Comparison of ENCODE assay signal across 29 cellular contexts in the genomic region with DNA sequence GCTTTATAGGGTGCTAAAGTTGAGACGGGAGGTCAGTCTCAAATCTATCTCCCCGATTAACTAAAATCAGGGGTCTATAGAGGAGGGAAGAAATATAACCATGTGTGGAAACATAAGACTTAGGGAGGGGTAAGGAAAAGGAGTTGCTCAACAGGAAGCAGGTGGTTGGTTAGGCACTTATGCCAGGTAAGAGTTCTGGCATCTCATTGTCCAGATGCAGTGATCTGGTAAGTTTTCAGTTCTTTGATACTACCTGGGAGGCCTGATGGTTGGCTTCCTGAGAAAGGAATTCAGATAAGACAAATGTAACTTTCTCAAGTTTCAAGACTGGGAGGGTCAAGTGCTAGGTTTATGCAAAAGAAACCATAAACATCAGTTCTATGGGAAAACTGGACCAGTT. TPM values are rescaled to one million over a fixed set of nuclear protein-coding genes. Genes with fewer than 3 reads are reported as not detected.
DNase-seq lines count a peak whose midpoint lies in the region; ATAC-seq, FAIRE-seq and TF ChIP-seq lines count a peak whose summit lies in the region.
"Had no signal": no experiment of that assay in that cellular context is flagged by ENCODE, and none has a peak within 500 bp of the region (broad histone marks: within the 10 kb centered on the region; RNA-seq: fewer than 3 reads in every experiment).

No MANE protein-coding gene starts in this region.

- no peak overlapping the region for H3K23ac ChIP-seq in H1 (ENCODE audit: insufficient read length)

- H3K4me1 Mint-ChIP-seq in activated T-helper 2 cell treated with anti-CD3 and anti-CD28 coated beads, Interferon-gamma antibody, Interleukin-2, Interleukin-4, amounts not matched to agents 10 μg/mL and 5 μg/mL and 100 μg/mL, durations not matched to agents 14 hours and 24 hours and 36 hours (ENCODE audit: low read depth) = peaks cover 26% of the 10 kb centered on the region
- H3K4me1 Mint-ChIP-seq in glutamatergic neuron (ENCODE audit: low read depth, unreplicated experiment) = peaks cover 12% of the 10 kb centered on the region

- peaks cover 29% of the 10 kb centered on the region for H3K36me3 Mint-ChIP-seq in activated T-helper 2 cell treated with anti-CD3 and anti-CD28 coated beads, Interferon-gamma antibody, Interleukin-2, Interleukin-4, amounts not matched to agents 10 μg/mL and 5 μg/mL and 100 μg/mL, durations not matched to agents 14 hours and 24 hours and 36 hours (ENCODE audit: low read depth)
- peaks cover 9% of the 10 kb centered on the region for H3K36me3 Mint-ChIP-seq in glutamatergic neuron (ENCODE audit: unreplicated experiment)

- POLR2A ChIA-PET in H1 (lab: Charles Lee; ENCODE audit: partially characterized antibody) = no interaction called here

- TF ChIP-seq POLR2A in H1 (IDR thresholded peaks at IDR 0.05; ENCODE audit: control extremely low read depth in 1 of 2, low read depth in 2 of 2, low read length in 2 of 2) = no peak

- no peak overlapping the region for H3K4ac ChIP-seq in H1 (replicated peaks; ENCODE audit: insufficient read length, low read depth, low read length)

- H2BK5ac ChIP-seq in H1 (ENCODE audit: low read depth, low read length) = peak overlapping the region; percentile 12; the same call in 1 of the 2 replicates

- H3K14ac ChIP-seq in H1 (ENCODE audit: insufficient read length) = no peak overlapping the region

- H3K27me3 ChIP-seq in H1 (replicated peaks in 1 of 4; ENCODE audit: control insufficient read depth in 3 of 4, extremely low read depth in 1 of 4, insufficient read depth in 3 of 4, low read length in 3 of 4) = no peaks in the 10 kb centered on the region
- no peaks in the 10 kb centered on the region for H3K27me3 ChIP-seq in left lung
- H3K27me3 ChIP-seq: adrenal gland, testis had no signal

- no peak overlapping the region for H2BK12ac ChIP-seq in H1 (ENCODE audit: low read depth, low read length)

- H3K18ac ChIP-seq in H1 (ENCODE audit: extremely low read depth, low read length) = no peak overlapping the region

- peaks cover 14% of the 10 kb centered on the region for H3K9me3 Mint-ChIP-seq in activated T-helper 2 cell treated with anti-CD3 and anti-CD28 coated beads, Interferon-gamma antibody, Interleukin-2, Interleukin-4, amounts not matched to agents 10 μg/mL and 5 μg/mL and 100 μg/mL, durations not matched to agents 14 hours and 24 hours and 36 hours
- peaks cover 11% of the 10 kb centered on the region for H3K9me3 Mint-ChIP-seq in glutamatergic neuron (ENCODE audit: unreplicated experiment)

- H3K4me1 ChIP-seq in H1 (replicated peaks in 1 of 4; ENCODE audit: control insufficient read depth in 3 of 4, insufficient read depth in 4 of 4, low read length in 3 of 4) (peaks cover 0 to 6% (median 3%) of the 10 kb centered on the region in 4 experiments; a peak in 3 of 7 replicates), left lung (peaks cover 10 to 41% of the 10 kb centered on the region in 2 donors)

- no peak for TF ChIP-seq RAD21 in H1 (IDR thresholded peaks at IDR 0.05 in 1 of 2, conservative IDR thresholded peaks at IDR 0.05 in 1 of 2; ENCODE audit: low read depth in 2 of 2, low read length in 2 of 2)

- H4K8ac ChIP-seq in H1 (ENCODE audit: extremely low read depth, insufficient read depth, low read length) = no peak overlapping the region

- no peaks in the 10 kb centered on the region for H3K36me3 ChIP-seq in H1 (ENCODE audit: control insufficient read depth in 2 of 4, insufficient read depth in 4 of 4, low read length in 3 of 4)
- peaks cover 0 to 2% of the 10 kb centered on the region in 2 donors for H3K36me3 ChIP-seq in left lung
- H3K36me3 ChIP-seq: adrenal gland had no signal

- no peak overlapping the region for H3K4me2 ChIP-seq in H1 (ENCODE audit: insufficient read depth in 1 of 2, low read depth in 2 of 2, low read length in 2 of 2)

- no peak for TF ChIP-seq EP300 in H1 (IDR thresholded peaks at IDR 0.05; ENCODE audit: borderline replicate concordance in 1 of 2, low read depth in 2 of 2, low read length in 2 of 2)

- no peaks in the 10 kb centered on the region for H3K23me2 ChIP-seq in H1 (ENCODE audit: low read depth, low read length)

- H2AK5ac ChIP-seq in H1 (ENCODE audit: low read depth, low read length) = no peak overlapping the region

- H3K79me2 ChIP-seq in H1 (ENCODE audit: control insufficient read depth in 1 of 2, insufficient read depth in 2 of 2, low read length in 2 of 2) = peaks cover 4 to 46% of the 10 kb centered on the region in 2 experiments

- H3K4me3 Mint-ChIP-seq in activated T-helper 2 cell treated with anti-CD3 and anti-CD28 coated beads, Interferon-gamma antibody, Interleukin-2, Interleukin-4, amounts not matched to agents 10 μg/mL and 5 μg/mL and 100 μg/mL, durations not matched to agents 14 hours and 24 hours and 36 hours (ENCODE audit: low read depth) = no peak overlapping the region
- no peak overlapping the region for H3K4me3 Mint-ChIP-seq in glutamatergic neuron (ENCODE audit: unreplicated experiment)
- H3K4me3 Mint-ChIP-seq: activated CD8-positive, alpha-beta T cell treated with anti-CD3 and anti-CD28 coated beads for 36 hours had no signal

- no peaks in the 10 kb centered on the region for H4K20me1 ChIP-seq in H1 (replicated peaks in 1 of 2; ENCODE audit: control insufficient read depth in 1 of 2, insufficient read depth in 2 of 2, low read length in 2 of 2)

- no peak overlapping the region for H3K9ac ChIP-seq in H1 (replicated peaks in 1 of 4; ENCODE audit: extremely low read depth in 1 of 4, low read depth in 3 of 4, low read length in 3 of 4)

- no peak overlapping the region for H3K56ac ChIP-seq in H1 (replicated peaks; ENCODE audit: insufficient read length, low read depth, low read length)

- peaks cover 4% of the 10 kb centered on the region; the same call in 1 of the 2 replicates for H3K79me1 ChIP-seq in H1 (ENCODE audit: low read depth, low read length)

- no peak overlapping the region for H3K27ac Mint-ChIP-seq in activated T-helper 2 cell treated with anti-CD3 and anti-CD28 coated beads, Interferon-gamma antibody, Interleukin-2, Interleukin-4, amounts not matched to agents 10 μg/mL and 5 μg/mL and 100 μg/mL, durations not matched to agents 14 hours and 24 hours and 36 hours
- H3K27ac Mint-ChIP-seq in glutamatergic neuron (ENCODE audit: unreplicated experiment) = no peak overlapping the region
- H3K27ac Mint-ChIP-seq: activated CD8-positive, alpha-beta T cell treated with anti-CD3 and anti-CD28 coated beads for 36 hours had no signal

- no peaks in the 10 kb centered on the region for H3K27me3 Mint-ChIP-seq in activated T-helper 2 cell treated with anti-CD3 and anti-CD28 coated beads, Interferon-gamma antibody, Interleukin-2, Interleukin-4, amounts not matched to agents 10 μg/mL and 5 μg/mL and 100 μg/mL, durations not matched to agents 14 hours and 24 hours and 36 hours (ENCODE audit: low read depth)
- H3K27me3 Mint-ChIP-seq in glutamatergic neuron (ENCODE audit: unreplicated experiment) = peaks cover 2% of the 10 kb centered on the region
- H3K27me3 Mint-ChIP-seq: activated CD8-positive, alpha-beta T cell treated with anti-CD3 and anti-CD28 coated beads for 36 hours had no signal

- WGBS in H1 (ENCODE audit: extremely low coverage in 1 of 2, insufficient coverage in 1 of 2, insufficient read length in 1 of 2, insufficient replicate concordance in 2 of 2, low coverage in 1 of 2, low lambda C conversion rate in 2 of 2, missing lambda C conversion rate in 1 of 2), 2 experiments = 76% methylated on average over 2 of the region's 2 CpGs; no CpG with 5 or more reads in 1 of the 2 experiments

- DNase-seq in DMS53 treated with DMSO at 0.1 percent for 48 hours (lab: John Stamatoyannopoulos, UW; ENCODE audit: unreplicated experiment) = peak; percentile 49
- DNase-seq in NCI-H226 = peak; percentile 61
- DNase-seq in H1 (ENCODE audit: low read depth in 1 of 2, low spot score in 2 of 2) = no peak
- DNase-seq in left lung = no peak
- DNase-seq in activated T-helper 2 cell treated with anti-CD3 and anti-CD28 coated beads, Interferon-gamma antibody, Interleukin-2, Interleukin-4, amounts not matched to agents 10 μg/mL and 5 μg/mL and 100 μg/mL, durations not matched to agents 14 hours and 24 hours and 36 hours (ENCODE audit: low spot score) = no peak
- DNase-seq in glutamatergic neuron = no peak
- DNase-seq: activated CD4-positive, CD25-positive, alpha-beta regulatory T cell; activated CD8-positive, alpha-beta T cell treated with anti-CD3 and anti-CD28 coated beads for 36 hours; activated gamma-delta T cell; activated T-cell treated with anti-CD3 and anti-CD28 coated beads for 4 hours; adrenal gland; cortex of kidney; NCI-H1694 treated with DMSO at 0.1 percent for 48 hours; NCI-H510A; NK-92 treated with Interleukin-12 subunit alpha and Interleukin-12 subunit beta, amount 100 ng/mL, for 24 hours; occipital lobe; RPMI8226; small intestine; stimulated activated CD4-positive, alpha-beta T cell treated with anti-CD3 and anti-CD28 coated beads, Interleukin-2, amount 100 ng/mL, for 48 hours; stimulated activated naive CD4-positive, alpha-beta T cell; T-helper 9 cell; testis had no signal

- CTCF ChIA-PET in H1 (lab: Charles Lee; ENCODE audit: partially characterized antibody) = no interaction called here

- H2AFZ ChIP-seq in H1 (ENCODE audit: low read length) = no peak overlapping the region

- no peak for TF ChIP-seq CTCF in H1 (IDR thresholded peaks at IDR 0.05; ENCODE audit: control extremely low read depth in 1 of 3, insufficient read depth in 1 of 3, low read depth in 1 of 3, low read length in 3 of 3)
- no peak for TF ChIP-seq CTCF in left lung (IDR thresholded peaks at IDR 0.05)
- TF ChIP-seq CTCF in glutamatergic neuron (IDR thresholded peaks at IDR 0.05; ENCODE audit: partially characterized antibody, unreplicated experiment) = no peak

- H3K4me3 ChIP-seq in H1 (ENCODE audit: extremely low read depth in 1 of 4, insufficient read depth in 2 of 4, low read depth in 3 of 4, low read length in 4 of 4) (no peak overlapping the region), left lung (no peak overlapping the region)
- H3K4me3 ChIP-seq: adrenal gland, K562, lung, testis had no signal

- ATAC-seq in left lung = peak; percentile 57
- ATAC-seq in HG02884 (IDR thresholded peaks at IDR 0.05; ENCODE audit: unreplicated experiment) = no peak
- no peak for ATAC-seq in HG03460 (IDR thresholded peaks at IDR 0.05; ENCODE audit: unreplicated experiment)
- ATAC-seq: activated CD8-positive, alpha-beta T cell treated with anti-CD3 and anti-CD28 coated beads for 36 hours; K562 had no signal

- no peak for FAIRE-seq in H1 (lab: Jason Lieb, UNC)
- FAIRE-seq: D721Med, H54, K562, small intestine had no signal

- no peak overlapping the region for H4K5ac ChIP-seq in H1 (ENCODE audit: insufficient read length, low read depth, low read length)

- H2BK15ac ChIP-seq in H1 (ENCODE audit: low read length) = no peak overlapping the region

- H3K27ac ChIP-seq in H1 (ENCODE audit: low read depth, low read length) = no peak overlapping the region
- H3K27ac ChIP-seq in left lung = no peak overlapping the region
- H3K27ac ChIP-seq: adrenal gland, C4-2B, testis had no signal

- H4K91ac ChIP-seq in H1 (replicated peaks; ENCODE audit: insufficient read length, low read length) = no peak overlapping the region

- intact Hi-C loops in left lung (cut with DNase I) = no loop called here
- intact Hi-C loops in activated T-helper 2 cell treated with anti-CD3 and anti-CD28 coated beads, Interferon-gamma antibody, Interleukin-2, Interleukin-4, amounts not matched to agents 10 μg/mL and 5 μg/mL and 100 μg/mL, durations not matched to agents 14 hours and 24 hours and 36 hours (cut with micrococcal nuclease) = loop anchor here (5.0 kb wide), 1 partner anchor 34 kb away; no protein-coding TSS in a partner anchor

- no peak overlapping the region for H2BK120ac ChIP-seq in H1 (replicated peaks; ENCODE audit: low read depth, low read length)

- no peak overlapping the region for H2BK20ac ChIP-seq in H1 (ENCODE audit: low read length)

- H3K9me3 ChIP-seq in H1 (ENCODE audit: insufficient read depth in 2 of 2, low read depth in 1 of 2, low read length in 1 of 2) = no peaks in the 10 kb centered on the region
- H3K9me3 ChIP-seq in left lung = peaks cover 0 to 6% of the 10 kb centered on the region in 2 donors
- H3K9me3 ChIP-seq: testis had no signal

RNA-seq across cellular contexts. Expression of a gene that starts 47.7 kb away (rescaled TPM):
- 48.1 and 55.3 TPM in 2 replicates for total RNA-seq in H1 (2021; fragmentation: NEBNext Ultra II Directional; extraction: Animal tissue kit (Norgen Biotek cat#: 25700))
- 7.8 and 10.2 TPM in 2 replicates for polyA plus RNA-seq in H1 (2011; rRNA removed)
- polyA plus RNA-seq in H1 (2011; cell fraction: cytosol; rRNA removed) = 12.1 TPM
- polyA plus RNA-seq in H1 (2011; cell fraction: nucleus; rRNA removed) = 9.9 TPM
- 19.0 to 32.7 TPM (median 28.2 TPM) in 4 replicates for polyA plus RNA-seq in H1 (2012, experiment 1 of 2)
- 2.0 TPM for polyA plus RNA-seq in H1 (2012, experiment 2 of 2)
- polyA plus RNA-seq in H1 (2013, experiment 1 of 2) = 25.4 TPM
- polyA plus RNA-seq in H1 (2013, experiment 2 of 2) = 26.1 TPM
- polyA minus RNA-seq in H1 (2011; rRNA and poly(A)+ RNA removed) = 77.3 and 78.8 TPM in 2 replicates
- polyA minus RNA-seq in H1 (2011; cell fraction: cytosol; rRNA and poly(A)+ RNA removed) = 30.8 TPM
- polyA minus RNA-seq in H1 (2011; cell fraction: nucleus; rRNA and poly(A)+ RNA removed) = 28.7 TPM
- total RNA-seq in left lung (10 to 100 TPM; 63.4 to 72.7 TPM), glutamatergic neuron (ENCODE audit: unreplicated experiment) (45.4 TPM)
- 38.6 and 43.7 TPM in 2 replicates for total RNA-seq in activated T-helper 2 cell treated with anti-CD3 and anti-CD28 coated beads, Interferon-gamma antibody, Interleukin-2, Interleukin-4, amounts not matched to agents 10 μg/mL and 5 μg/mL and 100 μg/mL, durations not matched to agents 14 hours and 24 hours and 36 hours

RNA-seq across cellular contexts. Expression of a gene that starts 48.0 kb away (rescaled TPM):
- 7.7 and 9.0 TPM in 2 replicates for total RNA-seq in H1 (2021; fragmentation: NEBNext Ultra II Directional; extraction: Animal tissue kit (Norgen Biotek cat#: 25700))
- 1.2 and 2.0 TPM in 2 replicates for polyA plus RNA-seq in H1 (2011; rRNA removed)
- 3.6 TPM for polyA plus RNA-seq in H1 (2011; cell fraction: cytosol; rRNA removed)
- 3.4 TPM for polyA plus RNA-seq in H1 (2011; cell fraction: nucleus; rRNA removed)
- polyA plus RNA-seq in H1 (2012, experiment 1 of 2) = 2.3 to 5.7 TPM (median 2.8 TPM) in 4 replicates
- polyA plus RNA-seq in H1 (2012, experiment 2 of 2) = 0.12 TPM
- polyA plus RNA-seq in H1 (2013, experiment 1 of 2) = 4.4 TPM
- polyA plus RNA-seq in H1 (2013, experiment 2 of 2) = 4.5 TPM
- 10.1 and 18.9 TPM in 2 replicates for polyA minus RNA-seq in H1 (2011; rRNA and poly(A)+ RNA removed)
- polyA minus RNA-seq in H1 (2011; cell fraction: cytosol; rRNA and poly(A)+ RNA removed) = 5.9 TPM
- 11.8 TPM for polyA minus RNA-seq in H1 (2011; cell fraction: nucleus; rRNA and poly(A)+ RNA removed)
- total RNA-seq in left lung = 10 to 100 TPM; 33.0 to 33.5 TPM
- total RNA-seq in activated T-helper 2 cell treated with anti-CD3 and anti-CD28 coated beads, Interferon-gamma antibody, Interleukin-2, Interleukin-4, amounts not matched to agents 10 μg/mL and 5 μg/mL and 100 μg/mL, durations not matched to agents 14 hours and 24 hours and 36 hours = 41.4 and 42.6 TPM in 2 replicates
- total RNA-seq in glutamatergic neuron (ENCODE audit: unreplicated experiment) = 28.9 TPM

Comparison
In these comparisons a context has a peak if more than half of its experiments do, and no peak if none do; other contexts are left out.
1. DNase-seq: peak in DMS53 treated with DMSO at 0.1 percent for 48 hours (single experiment) and NCI-H226 (single experiment); none in H1 (0 of 2), left lung (0 of 2), activated T-helper 2 cell treated with anti-CD3 and anti-CD28 coated beads, Interferon-gamma antibody, Interleukin-2, Interleukin-4, amounts not matched to agents 10 μg/mL and 5 μg/mL and 100 μg/mL, durations not matched to agents 14 hours and 24 hours and 36 hours (single experiment) and glutamatergic neuron (single experiment).